In genomic region chr12:87848248-87848868, GRCh38 we compare ENCODE assay signal across 8 cellular contexts.
DNase-seq lines count a peak whose midpoint lies in the region; ATAC-seq and TF ChIP-seq lines count a peak whose summit lies in the region.

No MANE protein-coding gene starts in this region.

- intact Hi-C loops in heart right ventricle (cut with DNase I): loop anchor here in 1 of 10 donors (10.0 kb wide), 1 partner anchor 574 kb away; no protein-coding TSS in a partner anchor
- intact Hi-C loops in Right ventricle myocardium superior (cut with DNase I): no loop called here

- H3K27me3 ChIP-seq in heart right ventricle: no peaks in the 10 kb centered on the region
- no peaks in the 10 kb centered on the region for H3K27me3 ChIP-seq in foreskin keratinocyte

- TF ChIP-seq CTCF in heart right ventricle (IDR thresholded peaks at IDR 0.05): peak; percentile 58 to 90 (median 81)
- TF ChIP-seq CTCF in foreskin keratinocyte (conservative IDR thresholded peaks at IDR 0.05): peak; percentile 91

- H3K4me1 ChIP-seq in heart right ventricle (peaks cover 0 to 5% (median 0%) of the 10 kb centered on the region in 9 donors), foreskin keratinocyte (no peaks in the 10 kb centered on the region)

- H3K27ac ChIP-seq in heart right ventricle (no peak overlapping the region), foreskin keratinocyte (no peak overlapping the region)

- H3K36me3 ChIP-seq in heart right ventricle: no peaks in the 10 kb centered on the region

- DNase-seq in heart right ventricle: peak in 1 of 2 donors; percentile 5
- DNase-seq in Right ventricle myocardium superior: no peak
- peak; percentile 71 for DNase-seq in NCI-H1694 (lab: John Stamatoyannopoulos, UW)
- DNase-seq in T1000 (lab: John Stamatoyannopoulos, UW): peak; percentile 99
- peak in 1 of 2 donors; percentile 49 for DNase-seq in foreskin keratinocyte
- DNase-seq in pulmonary artery endothelial cell (ENCODE audit: low read depth, low spot score): peak; percentile 26
- no peak for DNase-seq in NK-92 treated with Interleukin-12 subunit alpha and Interleukin-12 subunit beta, amount 100 ng/mL, for 24 hours (lab: John Stamatoyannopoulos, UW)

- ATAC-seq in heart right ventricle (peak in 1 of 8 donors; percentile 48), Right ventricle myocardium superior (ENCODE audit: poor library complexity) (no peak), HG02798 (IDR thresholded peaks at IDR 0.05; ENCODE audit: poor library complexity, unreplicated experiment) (peak; percentile 73), foreskin keratinocyte (peak; percentile 72)

- no peaks in the 10 kb centered on the region for H3K9me3 ChIP-seq in heart right ventricle

- H3K4me3 ChIP-seq in heart right ventricle: no peak overlapping the region

- WGBS in heart right ventricle, 2 donors: 11 to 14% methylated on average over 2 of the region's 2 CpGs

Comparison
In these comparisons a context has a peak if more than half of its experiments do, and no peak if none do; other contexts are left out.
1. DNase-seq: peak in NCI-H1694 (single experiment), T1000 (single experiment) and pulmonary artery endothelial cell (single experiment); none in Right ventricle myocardium superior (single experiment) and NK-92 treated with Interleukin-12 subunit alpha and Interleukin-12 subunit beta, amount 100 ng/mL, for 24 hours (single experiment).